29 cellular contexts compared by ENCODE assay signal in genomic region chr9:91937727-91938126, GRCh38. TPM values are rescaled to one million over a fixed set of nuclear protein-coding genes. Genes with fewer than 3 reads are reported as not detected.
"Had no signal": no experiment of that assay in that cellular context is flagged by ENCODE, and none has a peak within 500 bp of the region (broad histone marks: within the 10 kb centered on the region; RNA-seq: fewer than 3 reads in every experiment).

No MANE protein-coding gene starts in this region.

- H3K9me3 Mint-ChIP-seq: activated CD4-positive, alpha-beta T cell treated with anti-CD3 and anti-CD28 coated beads, Interleukin-2, amount 10 ng/mL, durations not matched to agents 7 days and 5 days; activated naive CD4-positive, alpha-beta T cell treated with anti-CD3 and anti-CD28 coated beads, Interleukin-2, amount 10 ng/mL, durations not matched to agents 7 days and 5 days; activated T-cell treated with anti-CD3 and anti-CD28 coated beads, Interleukin-2, amount 50 U/mL, for 24 hours; effector memory CD8-positive, alpha-beta T cell; natural killer cell had no signal

- H3K27ac ChIP-seq: ascending aorta, cardiac muscle cell, foreskin keratinocyte, left ventricle myocardium inferior, neutrophil, pancreas, prostate gland, testis had no signal

- H3K27ac Mint-ChIP-seq: activated CD4-positive, alpha-beta memory T cell treated with anti-CD3 and anti-CD28 coated beads, Interleukin-2, amount 10 ng/mL, durations not matched to agents 7 days and 5 days; activated CD4-positive, alpha-beta T cell treated with anti-CD3 and anti-CD28 coated beads, Interleukin-2, amount 10 ng/mL, durations not matched to agents 7 days and 5 days; activated naive CD4-positive, alpha-beta T cell treated with anti-CD3 and anti-CD28 coated beads, Interleukin-2, amount 10 ng/mL, durations not matched to agents 7 days and 5 days; activated naive CD8-positive, alpha-beta T cell treated with anti-CD3 and anti-CD28 coated beads, Interleukin-2, amount 10 ng/mL, durations not matched to agents 7 days and 5 days; activated T-cell treated with anti-CD3 and anti-CD28 coated beads, Interleukin-2, amount 50 U/mL, for 24 hours; effector memory CD8-positive, alpha-beta T cell; natural killer cell had no signal

- H3K36me3 ChIP-seq: ascending aorta, cardiac muscle cell, left ventricle myocardium inferior, neutrophil, pancreas, prostate gland had no signal

- H3K27me3 ChIP-seq: ascending aorta, cardiac muscle cell, foreskin keratinocyte, pancreas, testis had no signal

- H3K36me3 Mint-ChIP-seq: activated naive CD4-positive, alpha-beta T cell treated with anti-CD3 and anti-CD28 coated beads, Interleukin-2, amount 10 ng/mL, durations not matched to agents 7 days and 5 days; activated naive CD8-positive, alpha-beta T cell treated with anti-CD3 and anti-CD28 coated beads, Interleukin-2, amount 10 ng/mL, durations not matched to agents 7 days and 5 days; brain; natural killer cell had no signal

- H3K4me1 Mint-ChIP-seq: natural killer cell had no signal

- H3K4me3 Mint-ChIP-seq: activated CD4-positive, alpha-beta memory T cell treated with anti-CD3 and anti-CD28 coated beads, Interleukin-2, amount 10 ng/mL, durations not matched to agents 7 days and 5 days; activated CD4-positive, alpha-beta T cell treated with anti-CD3 and anti-CD28 coated beads, Interleukin-2, amount 10 ng/mL, durations not matched to agents 7 days and 5 days; activated naive CD4-positive, alpha-beta T cell treated with anti-CD3 and anti-CD28 coated beads, Interleukin-2, amount 10 ng/mL, durations not matched to agents 7 days and 5 days; activated naive CD8-positive, alpha-beta T cell treated with anti-CD3 and anti-CD28 coated beads, Interleukin-2, amount 10 ng/mL, durations not matched to agents 7 days and 5 days; activated T-cell treated with anti-CD3 and anti-CD28 coated beads, Interleukin-2, amount 50 U/mL, for 24 hours; brain; effector memory CD8-positive, alpha-beta T cell; natural killer cell had no signal

- H3K9me3 ChIP-seq: ascending aorta, neutrophil, pancreas, prostate gland, testis had no signal

- H3K4me1 ChIP-seq: ascending aorta, foreskin keratinocyte, left ventricle myocardium inferior, pancreas, testis had no signal

- DNase-seq: activated CD4-positive, alpha-beta memory T cell treated with anti-CD3 and anti-CD28 coated beads, Interleukin-2, amount 10 ng/mL, durations not matched to agents 7 days and 5 days; activated CD4-positive, alpha-beta T cell treated with anti-CD3 and anti-CD28 coated beads for 1 hour; activated CD4-positive, alpha-beta T cell treated with anti-CD3 and anti-CD28 coated beads, Interleukin-2, amount 10 ng/mL, durations not matched to agents 7 days and 5 days; activated CD8-positive, alpha-beta memory T cell treated with anti-CD3 and anti-CD28 coated beads, Interleukin-2, amount 50 U/mL, for 48 hours; activated gamma-delta T cell; activated naive CD4-positive, alpha-beta T cell treated with anti-CD3 and anti-CD28 coated beads, Interleukin-2, amount 10 ng/mL, durations not matched to agents 7 days and 5 days; activated naive CD8-positive, alpha-beta T cell treated with anti-CD3 and anti-CD28 coated beads, Interleukin-2, amount 10 ng/mL, durations not matched to agents 7 days and 5 days; activated T-cell treated with anti-CD3 and anti-CD28 coated beads, Interleukin-2, amount 50 U/mL, for 24 hours; cortex of kidney; effector memory CD8-positive, alpha-beta T cell; foreskin keratinocyte; islet precursor cell; left ventricle myocardium inferior; midbrain; natural killer cell; pancreas; stimulated activated CD4-positive, alpha-beta T cell treated with anti-CD3 and anti-CD28 coated beads, Interleukin-15, amount 100 ng/mL, for 24 hours; stimulated activated CD4-positive, alpha-beta T cell treated with anti-CD3 and anti-CD28 coated beads, Interleukin-2, amount 100 ng/mL, for 24 hours; stimulated activated naive CD4-positive, alpha-beta T cell; T-helper 2 cell; testis; trophoblast cell had no signal

- H3K4me3 ChIP-seq: ascending aorta, cardiac muscle cell, left ventricle myocardium inferior, pancreas, prostate gland, smooth muscle cell, testis had no signal

- ATAC-seq: effector memory CD8-positive, alpha-beta T cell; foreskin keratinocyte; natural killer cell; pancreas had no signal

- H3K4me2 ChIP-seq: smooth muscle cell had no signal

RNA-seq across cellular contexts. Expression of gene ROR2, which starts 12.3 kb away (rescaled TPM):
- total RNA-seq: endothelial cell of umbilical vein had no signal
- polyA plus RNA-seq: endothelial cell of umbilical vein had no signal
